ENCODE assay signal across 1 cellular context in the genomic region with DNA sequence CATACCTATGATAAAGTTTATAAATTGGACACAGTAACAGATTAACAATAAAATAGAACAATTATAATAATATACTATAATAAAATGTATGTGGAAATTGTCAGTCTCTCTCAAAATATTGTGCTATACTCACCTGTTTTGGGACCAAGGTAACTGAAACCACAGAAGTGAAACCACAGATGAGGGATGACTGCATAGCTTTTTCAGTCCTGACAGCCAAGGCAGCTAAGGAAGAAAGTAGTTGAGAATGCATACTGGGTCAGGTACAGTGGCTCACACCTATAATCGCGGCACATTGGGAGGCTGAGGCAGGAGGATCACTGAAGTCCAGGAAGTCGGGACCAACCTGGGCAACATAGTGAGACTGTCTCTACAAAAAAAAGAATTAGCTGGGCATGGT.
TF ChIP-seq lines count a peak whose summit lies in the region.

No MANE protein-coding gene starts in this region.

TF ChIP-seq in HepG2, 621 proteins besides CTCF, POLR2A, EP300 and RAD21:
- TF ChIP-seq ZNF770 (CRISPR knock-in tag; IDR thresholded peaks at IDR 0.05) (peak; percentile 26; the same call in 1 of the 2 replicates), SSRP1 (CRISPR knock-in tag; IDR thresholded peaks at IDR 0.05) (no peak)
TF ChIP-seq in HepG2: peak in this region for 1.
